Comparison of ENCODE assay signal across 11 cellular contexts in genomic region chr15:59725172-59725486, GRCh38.
"Had no signal": no experiment of that assay in that cellular context is flagged by ENCODE, and none has a peak within 500 bp of the region (broad histone marks: within the 10 kb centered on the region; RNA-seq: fewer than 3 reads in every experiment).

No MANE protein-coding gene starts in this region.

- H3K27ac ChIP-seq: adrenal gland, hepatocyte, neutrophil, right atrium auricular region, skin epidermis, transverse colon had no signal

- H3K4me1 Mint-ChIP-seq: activated CD4-positive, alpha-beta memory T cell treated with anti-CD3 and anti-CD28 coated beads, Interleukin-2, amount 10 ng/mL, durations not matched to agents 7 days and 5 days; activated naive CD4-positive, alpha-beta T cell treated with anti-CD3 and anti-CD28 coated beads, Interleukin-2, amount 50 U/mL, for 24 hours; naive thymus-derived CD8-positive, alpha-beta T cell had no signal

- H3K27ac Mint-ChIP-seq: activated CD4-positive, alpha-beta memory T cell treated with anti-CD3 and anti-CD28 coated beads, Interleukin-2, amount 10 ng/mL, durations not matched to agents 7 days and 5 days; activated naive CD4-positive, alpha-beta T cell treated with anti-CD3 and anti-CD28 coated beads, Interleukin-2, amount 50 U/mL, for 24 hours; naive thymus-derived CD8-positive, alpha-beta T cell; T-helper 17 cell had no signal

- H2AFZ ChIP-seq: hepatocyte had no signal

- H3K9me3 Mint-ChIP-seq: activated CD4-positive, alpha-beta memory T cell treated with anti-CD3 and anti-CD28 coated beads, Interleukin-2, amount 10 ng/mL, durations not matched to agents 7 days and 5 days; activated naive CD4-positive, alpha-beta T cell treated with anti-CD3 and anti-CD28 coated beads, Interleukin-2, amount 50 U/mL, for 24 hours; naive thymus-derived CD8-positive, alpha-beta T cell had no signal

- H3K27me3 ChIP-seq: right atrium auricular region had no signal

- H3K4me2 ChIP-seq: hepatocyte had no signal

- H3K9me3 ChIP-seq: adrenal gland, mucosa of descending colon, neutrophil, right atrium auricular region, transverse colon had no signal

- H3K4me3 ChIP-seq: adrenal gland, hepatocyte, mucosa of descending colon, right atrium auricular region, skin epidermis, transverse colon had no signal

- H3K4me1 ChIP-seq: adrenal gland, right atrium auricular region, transverse colon had no signal

- H3K4me3 Mint-ChIP-seq: activated CD4-positive, alpha-beta memory T cell treated with anti-CD3 and anti-CD28 coated beads, Interleukin-2, amount 10 ng/mL, durations not matched to agents 7 days and 5 days; activated naive CD4-positive, alpha-beta T cell treated with anti-CD3 and anti-CD28 coated beads, Interleukin-2, amount 50 U/mL, for 24 hours; naive thymus-derived CD8-positive, alpha-beta T cell; T-helper 17 cell had no signal

- H3K36me3 ChIP-seq: adrenal gland, neutrophil, right atrium auricular region, transverse colon had no signal

- H3K36me3 Mint-ChIP-seq: activated naive CD4-positive, alpha-beta T cell treated with anti-CD3 and anti-CD28 coated beads, Interleukin-2, amount 50 U/mL, for 24 hours; naive thymus-derived CD8-positive, alpha-beta T cell had no signal

- H3K79me2 ChIP-seq: hepatocyte had no signal

- H3K27me3 Mint-ChIP-seq: activated naive CD4-positive, alpha-beta T cell treated with anti-CD3 and anti-CD28 coated beads, Interleukin-2, amount 50 U/mL, for 24 hours had no signal
